In genomic region chr20:44651507-44652373, GRCh38 we compare ENCODE assay signal across 8 cellular contexts. TPM values are rescaled to one million over a fixed set of nuclear protein-coding genes. Genes with fewer than 3 reads are reported as not detected.
DNase-seq lines count a peak whose midpoint lies in the region; ATAC-seq and TF ChIP-seq lines count a peak whose summit lies in the region.

Gene ADA (minus strand): TSS chr20:44651699. CDS start chr20:44651607, 92 bp downstream.

- H3K36me3 Mint-ChIP-seq in activated naive CD8-positive, alpha-beta T cell, result no peaks in the 10 kb centered on the region

- no peak for TF ChIP-seq CTCF in omental fat pad (IDR thresholded peaks at IDR 0.05)

- peak within 1 kb of the TSS; percentile 89 for H3K4me3 Mint-ChIP-seq in activated naive CD8-positive, alpha-beta T cell

- H3K27me3 Mint-ChIP-seq in activated naive CD8-positive, alpha-beta T cell, result no peaks in the 10 kb centered on the region

- peaks cover 51% of the 10 kb centered on the region for H3K4me1 Mint-ChIP-seq in activated naive CD8-positive, alpha-beta T cell (ENCODE audit: low read depth)

- peak; percentile 61 for DNase-seq in DMS53 treated with DMSO at 0.1 percent for 48 hours (lab: John Stamatoyannopoulos, UW; ENCODE audit: unreplicated experiment)
- DNase-seq in head of caudate nucleus, result peak in 39 of 42 donors; percentile 22 to 85 (median 61)
- no peak for DNase-seq in omental fat pad (ENCODE audit: low spot score)

- H3K27ac Mint-ChIP-seq in activated naive CD8-positive, alpha-beta T cell, result peak within 1 kb of the TSS; percentile 88

- H3K9me3 Mint-ChIP-seq in activated naive CD8-positive, alpha-beta T cell (ENCODE audit: low read depth), result no peaks in the 10 kb centered on the region

- intact Hi-C loops in head of caudate nucleus (cut with DNase I), result loop anchor here (5.0 kb wide), 1 partner anchor 174 kb away; the partner anchor contains the start of gene TTPAL

- ATAC-seq in HG02852 (IDR thresholded peaks at IDR 0.05; ENCODE audit: unreplicated experiment) (peak; percentile 33), omental fat pad (ENCODE audit: low FRiP score) (peak; percentile 70), HG02973 (IDR thresholded peaks at IDR 0.05; ENCODE audit: unreplicated experiment) (no peak), GM18867 (IDR thresholded peaks at IDR 0.05; ENCODE audit: unreplicated experiment) (no peak)

TF ChIP-seq in PFSK-1, 5 proteins besides CTCF, POLR2A, EP300 and RAD21:
- TF ChIP-seq REST (IDR thresholded peaks at IDR 0.05; ENCODE audit: insufficient read depth in 1 of 2, low read depth in 2 of 2, low read length in 2 of 2) (no peak; a peak in 1 of 4 replicates), SIN3A (IDR thresholded peaks at IDR 0.05; ENCODE audit: borderline replicate concordance, insufficient read depth, low read length) (no peak), TAF1 (IDR thresholded peaks at IDR 0.05; ENCODE audit: borderline replicate concordance, insufficient read depth, low read length) (no peak), FOXP2 (optimal IDR thresholded peaks at IDR 0.05; ENCODE audit: borderline replicate concordance, extremely low read depth, extremely low read length, insufficient read depth) (peak; percentile 29), POLR2AphosphoS5 (IDR thresholded peaks at IDR 0.05; ENCODE audit: low read depth, low read length) (peak; percentile 52)

RNA-seq across cellular contexts. Expression of gene ADA, which starts in this region (rescaled TPM):
- polyA plus RNA-seq in PFSK-1 (2012; ENCODE audit: insufficient read length, low read depth), result 63.4 TPM
- 10 to 100 TPM; 11.5 to 62.6 (median 15.4) TPM for total RNA-seq in omental fat pad

Comparison
In these comparisons a context has a peak if more than half of its experiments do, and no peak if none do; other contexts are left out.
1. ATAC-seq: peak in HG02852 (single experiment) and omental fat pad (single experiment); none in HG02973 (single experiment) and GM18867 (single experiment).